ENCODE assay signal across 7 cellular contexts in the genomic region with DNA sequence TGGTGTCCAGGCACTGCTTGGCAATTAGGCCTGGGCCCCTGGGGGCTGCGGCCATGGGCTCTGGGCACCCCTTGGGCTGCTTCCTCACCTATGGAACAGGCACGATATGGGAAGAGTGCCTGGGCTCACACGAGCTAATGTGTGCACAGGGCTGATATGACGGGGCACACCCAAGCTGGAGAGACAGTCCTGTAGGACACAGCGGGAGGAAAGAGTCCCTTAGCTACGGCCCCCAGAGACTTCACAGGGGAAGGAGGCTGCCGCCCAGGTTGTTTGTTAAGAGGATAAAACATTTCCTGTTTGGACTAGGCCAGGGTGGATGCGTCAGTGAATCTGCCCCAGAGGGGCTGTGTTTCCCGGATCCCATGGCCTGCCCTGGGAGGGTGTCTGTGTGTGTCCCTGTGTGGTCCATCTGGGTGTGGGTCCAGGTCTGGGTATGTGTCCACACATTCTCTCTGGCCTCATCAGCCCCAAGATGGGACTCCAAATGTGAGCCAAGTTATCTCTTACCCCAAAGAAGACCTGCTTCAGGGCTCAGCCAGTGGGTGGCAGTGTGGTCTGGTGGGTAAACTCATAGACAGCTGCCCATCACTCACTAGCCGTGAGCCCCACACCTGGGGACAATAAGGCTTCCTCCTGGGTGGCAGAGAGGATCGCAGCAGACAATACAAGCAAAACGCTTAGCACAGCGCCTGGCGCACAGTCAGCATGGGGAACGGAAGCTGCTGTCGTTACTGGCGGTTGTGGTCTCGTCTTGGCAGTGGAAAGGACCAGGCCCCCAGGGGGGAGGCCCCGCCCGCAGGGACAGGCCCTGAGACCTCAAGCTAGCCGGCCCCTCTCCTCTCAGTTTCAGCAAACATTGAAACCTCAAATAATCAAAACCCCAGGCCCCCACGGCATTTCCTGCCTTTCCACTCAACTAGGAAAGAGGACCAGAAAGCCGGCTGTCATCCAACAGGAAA. TPM values are rescaled to one million over a fixed set of nuclear protein-coding genes. Genes with fewer than 3 reads are reported as not detected.
DNase-seq lines count a peak whose midpoint lies in the region; ATAC-seq and TF ChIP-seq lines count a peak whose summit lies in the region.

No MANE protein-coding gene starts in this region.

- DNase-seq in MG63 (peak; percentile 20), erythroblast (lab: John Stamatoyannopoulos, UW) (peak; percentile 89 to 90), CD1c-positive myeloid dendritic cell (ENCODE audit: extremely low spot score) (no peak)
- DNase-seq in activated CD4-positive, alpha-beta T cell treated with anti-CD3 and anti-CD28 coated beads, Interleukin-2, amount 50 U/mL, for 24 hours (ENCODE audit: low read depth in 1 of 2, low spot score in 1 of 2): peak; percentile 9 to 23

- H3K27me3 ChIP-seq in MG63: no peaks in the 10 kb centered on the region
- H3K27me3 ChIP-seq in parathyroid adenoma (ENCODE audit: control insufficient read depth, insufficient read depth, low read length): no peaks in the 10 kb centered on the region

- peak overlapping the region; percentile 33 for H3K4me3 ChIP-seq in GM12875 (ENCODE audit: low read depth, low read length)
- no peak overlapping the region for H3K4me3 ChIP-seq in MG63
- H3K4me3 ChIP-seq in parathyroid adenoma (ENCODE audit: low read depth, low read length): no peak overlapping the region

- H2AFZ ChIP-seq in parathyroid adenoma: no peak overlapping the region

- peak; percentile 76 for ATAC-seq in GM21723 (IDR thresholded peaks at IDR 0.05; ENCODE audit: unreplicated experiment)

- H3K9ac ChIP-seq in parathyroid adenoma: no peak overlapping the region

- TF ChIP-seq POLR2A in erythroblast (IDR thresholded peaks at IDR 0.05; ENCODE audit: low read length): peak; percentile 91

- H3K79me2 ChIP-seq in parathyroid adenoma: no peaks in the 10 kb centered on the region

- H3K4me2 ChIP-seq in parathyroid adenoma (ENCODE audit: low read length): no peak overlapping the region

- H3K4me1 ChIP-seq in parathyroid adenoma: no peaks in the 10 kb centered on the region

- TF ChIP-seq CTCF in GM12875 (IDR thresholded peaks at IDR 0.05; ENCODE audit: borderline replicate concordance, insufficient read depth, low read depth, low read length) (peak; percentile 55), parathyroid adenoma (IDR thresholded peaks at IDR 0.05) (no peak)

- peak overlapping the region; percentile 55 for H3K27ac ChIP-seq in parathyroid adenoma

- H3K9me3 ChIP-seq in MG63 (no peaks in the 10 kb centered on the region), parathyroid adenoma (ENCODE audit: control insufficient read depth, low read length) (no peaks in the 10 kb centered on the region)

- H3K36me3 ChIP-seq in MG63 (no peaks in the 10 kb centered on the region), parathyroid adenoma (ENCODE audit: control insufficient read depth, insufficient read depth, low read length) (no peaks in the 10 kb centered on the region)

RNA-seq across cellular contexts. Expression of gene EMID1, which starts 3.2 kb away (rescaled TPM):
- total RNA-seq in MG63 (2014; rRNA removed; shearing (Covaris generic); ENCODE audit: low replicate concordance): 1.4 and 2.7 TPM in 2 replicates
